In genomic region chr6:26104457-26105108, GRCh38 we compare ENCODE assay signal across 8 cellular contexts. TPM values are rescaled to one million over a fixed set of nuclear protein-coding genes. Genes with fewer than 3 reads are reported as not detected.
DNase-seq lines count a peak whose midpoint lies in the region; ATAC-seq and TF ChIP-seq lines count a peak whose summit lies in the region.

No MANE protein-coding gene starts in this region.

- peak overlapping the region; percentile 40 for H3K4me3 ChIP-seq in GM12865 (ENCODE audit: low read depth, low read length)
- peak overlapping the region; percentile 57 for H3K4me3 ChIP-seq in iPS-20b (ENCODE audit: low read length)
- H3K4me3 ChIP-seq in stomach = peak overlapping the region; percentile 41 to 53 (median 46)

- H3K27me3 ChIP-seq in iPS-20b (ENCODE audit: insufficient read depth, low read length) (no peaks in the 10 kb centered on the region), stomach (no peaks in the 10 kb centered on the region)

- no peak for TF ChIP-seq POLR2A in stomach (IDR thresholded peaks at IDR 0.05)

- H3K4me1 ChIP-seq in iPS-20b (ENCODE audit: insufficient read depth, low read length) (peaks cover 6% of the 10 kb centered on the region; the same call in 1 of the 2 replicates), stomach (peaks cover 9 to 24% (median 19%) of the 10 kb centered on the region in 4 donors)

- H3K27ac Mint-ChIP-seq in activated naive CD8-positive, alpha-beta T cell = peak overlapping the region; percentile 97

- no peak for TF ChIP-seq CTCF in GM12865 (IDR thresholded peaks at IDR 0.05; ENCODE audit: insufficient read depth, low read depth, low read length, missing control alignments)
- TF ChIP-seq CTCF in stomach (IDR thresholded peaks at IDR 0.05) = no peak

- no peak for TF ChIP-seq EP300 in stomach (IDR thresholded peaks at IDR 0.05)

- H3K9me3 Mint-ChIP-seq in activated naive CD8-positive, alpha-beta T cell (ENCODE audit: low read depth) = no peaks in the 10 kb centered on the region

- peak; percentile 72 for DNase-seq in GM12865 (ENCODE audit: low read depth)
- no peak for DNase-seq in stomach
- DNase-seq in HuH-7 (ENCODE audit: low spot score) = no peak
- no peak for DNase-seq in activated CD4-positive, alpha-beta T cell treated with anti-CD3 and anti-CD28 coated beads, Interleukin-2, amount 50 U/mL, for 4 hours

- peaks cover 18% of the 10 kb centered on the region for H3K4me1 Mint-ChIP-seq in activated naive CD8-positive, alpha-beta T cell (ENCODE audit: low read depth)

- H3K9ac ChIP-seq in iPS-20b (ENCODE audit: low read depth, low read length) = peak overlapping the region; percentile 77

- no peaks in the 10 kb centered on the region for H3K27me3 Mint-ChIP-seq in activated naive CD8-positive, alpha-beta T cell

- H3K36me3 ChIP-seq in iPS-20b (ENCODE audit: insufficient read depth, low read depth, low read length) (no peaks in the 10 kb centered on the region), stomach (no peaks in the 10 kb centered on the region)

- intact Hi-C loops in stomach (cut with DNase I; ENCODE audit: low total_unique reads) = no loop called here

- H3K4me3 Mint-ChIP-seq in activated naive CD8-positive, alpha-beta T cell = peak overlapping the region; percentile 91

- H3K9me3 ChIP-seq in iPS-20b (ENCODE audit: insufficient read depth, low read depth, low read length) (peaks cover 14% of the 10 kb centered on the region), stomach (no peaks in the 10 kb centered on the region)

- H3K36me3 Mint-ChIP-seq in activated naive CD8-positive, alpha-beta T cell = no peaks in the 10 kb centered on the region

- H3K27ac ChIP-seq in iPS-20b (ENCODE audit: low read length) (peak overlapping the region; percentile 9), stomach (peak overlapping the region; percentile 90 to 93 (median 92))

- ATAC-seq in HG03280 (IDR thresholded peaks at IDR 0.05; ENCODE audit: unreplicated experiment) (peak; percentile 5), esophagus mucosa (no peak)

- WGBS in stomach, 5 donors = 25 to 41% (median 30%) methylated on average over 18 to 22 of the region's 22 CpGs

RNA-seq across cellular contexts. Expression of gene HFE, which starts 17.4 kb away (rescaled TPM):
- total RNA-seq in stomach = 1 to 10 TPM; 3.5 to 8.2 (median 4.5) TPM
- 1 to 10 TPM; 1.5 to 3.7 (median 3.5) TPM for polyA plus RNA-seq in stomach
- 4.7 TPM for total RNA-seq in esophagus mucosa
